14 cellular contexts compared by ENCODE assay signal in genomic region chr6:31639449-31639861, GRCh38. TPM values are rescaled to one million over a fixed set of nuclear protein-coding genes. Genes with fewer than 3 reads are reported as not detected.
DNase-seq lines count a peak whose midpoint lies in the region; TF ChIP-seq lines count a peak whose summit lies in the region.
"Had no signal": no experiment of that assay in that cellular context is flagged by ENCODE, and none has a peak within 500 bp of the region (broad histone marks: within the 10 kb centered on the region; RNA-seq: fewer than 3 reads in every experiment).

No MANE protein-coding gene starts in this region.

- H3K9me3 Mint-ChIP-seq in activated CD4-positive, alpha-beta memory T cell treated with anti-CD3 and anti-CD28 coated beads for 36 hours, result no peaks in the 10 kb centered on the region

- intact Hi-C loops in activated CD4-positive, alpha-beta memory T cell treated with anti-CD3 and anti-CD28 coated beads for 36 hours (cut with micrococcal nuclease), result no loop called here

- H3F3A ChIP-seq in GM23248 (ENCODE audit: insufficient read depth), result peaks cover 68% of the 10 kb centered on the region

- no peaks in the 10 kb centered on the region; the same call in 1 of the 2 replicates for H3K79me2 ChIP-seq in GM23248 (ENCODE audit: insufficient read depth)

- peaks cover 92% of the 10 kb centered on the region for H4K20me1 ChIP-seq in BLaER1
- no peaks in the 10 kb centered on the region for H4K20me1 ChIP-seq in GM23248 (ENCODE audit: insufficient read depth)

- no peaks in the 10 kb centered on the region for H3K27me3 Mint-ChIP-seq in activated CD4-positive, alpha-beta memory T cell treated with anti-CD3 and anti-CD28 coated beads for 36 hours

- in situ Hi-C loops in GM23248 (cut with MboI), result no loop called here
- in situ Hi-C loops in KBM-7 (cut with MboI; ENCODE audit: low pct_unique_long_range_greater_than_20kb, low sequenced_read_pairs), result no loop called here

- H3K27ac Mint-ChIP-seq in activated CD4-positive, alpha-beta memory T cell treated with anti-CD3 and anti-CD28 coated beads for 36 hours, result peak overlapping the region; percentile 81

- CTCF ChIA-PET in activated CD4-positive, alpha-beta memory T cell treated with anti-CD3 and anti-CD28 coated beads for 36 hours (lab: Charles Lee), result interaction anchor here (1.4 to 1.8 kb wide), 2 partner anchors 12 to 98 kb away, joined by 4 to 6 read pairs; partner anchors contain the start of gene DDX39B

- H3K4me2 ChIP-seq in BLaER1 (no peak overlapping the region), GM23248 (ENCODE audit: unreplicated experiment) (no peak overlapping the region)

- H3K27me3 ChIP-seq in BLaER1 (no peaks in the 10 kb centered on the region), GM23248 (replicated peaks; ENCODE audit: insufficient read depth) (no peaks in the 10 kb centered on the region)

- H3K4me1 Mint-ChIP-seq in activated CD4-positive, alpha-beta memory T cell treated with anti-CD3 and anti-CD28 coated beads for 36 hours (ENCODE audit: low read depth), result peaks cover 5% of the 10 kb centered on the region

- H3K9me3 ChIP-seq in BLaER1 (no peaks in the 10 kb centered on the region), GM23248 (ENCODE audit: low read depth) (no peaks in the 10 kb centered on the region)

- H3K4me1 ChIP-seq in BLaER1 (peaks cover 12% of the 10 kb centered on the region; the same call in 1 of the 2 replicates), GM23248 (ENCODE audit: insufficient read depth) (peaks cover 12% of the 10 kb centered on the region)

- TF ChIP-seq CTCF in GM10266 (IDR thresholded peaks at IDR 0.05; ENCODE audit: control insufficient read depth, insufficient read depth, low read depth, missing control alignments), result no peak

- DNase-seq in GM23248 (peak; percentile 82), lung microvascular endothelial cell (ENCODE audit: low read depth in 2 of 2) (peak; percentile 60 to 83), KBM-7 (no peak), GM10266 (ENCODE audit: extremely low spot score) (no peak), putamen (ENCODE audit: low spot score) (no peak), NCI-H748 treated with DMSO at 0.1 percent for 48 hours (lab: John Stamatoyannopoulos, UW) (no peak)
- DNase-seq in activated CD4-positive, alpha-beta memory T cell treated with anti-CD3 and anti-CD28 coated beads for 36 hours, result peak; percentile 62
- DNase-seq: central memory CD4-positive, alpha-beta T cell; DMS79 treated with DMSO at 0.1 percent for 48 hours; NCI-H1105 treated with DMSO at 0.1 percent for 48 hours; NCI-H69; SW 1271 had no signal

- no peak overlapping the region for H2AFZ ChIP-seq in GM23248

- H3K9ac ChIP-seq in BLaER1, result no peak overlapping the region
- H3K9ac ChIP-seq in GM23248, result peak overlapping the region; percentile 46

- H3K36me3 ChIP-seq in BLaER1 (peaks cover 97% of the 10 kb centered on the region), GM23248 (ENCODE audit: low read depth) (peaks cover 56% of the 10 kb centered on the region)

- no peak overlapping the region for H3K4me3 Mint-ChIP-seq in activated CD4-positive, alpha-beta memory T cell treated with anti-CD3 and anti-CD28 coated beads for 36 hours

- no peak overlapping the region for H3K4me3 ChIP-seq in BLaER1
- no peak overlapping the region for H3K4me3 ChIP-seq in GM23248

- 37 to 44% methylated on average over 10 of the region's 10 CpGs for WGBS in GM23248 (ENCODE audit: low coverage in 1 of 2, low lambda C conversion rate in 2 of 2, missing lambda C conversion rate in 2 of 2), 2 experiments

- 0 out of 2 replicates have a peak overlapping the region, but pooled peaks have one; percentile 18 for H3K27ac ChIP-seq in BLaER1
- H3K27ac ChIP-seq in GM23248, result peak overlapping the region; percentile 84

- no peaks in the 10 kb centered on the region for H3K9me2 ChIP-seq in GM23248 (ENCODE audit: insufficient read depth)

- POLR2A ChIA-PET in activated CD4-positive, alpha-beta memory T cell treated with anti-CD3 and anti-CD28 coated beads for 36 hours (lab: Charles Lee), result interaction anchor here (0.5 to 2.2 kb wide), 4 partner anchors 8 to 539 kb away, joined by 3 to 10 read pairs (median 3); no protein-coding TSS in a partner anchor

- peaks cover 44% of the 10 kb centered on the region for H3K36me3 Mint-ChIP-seq in activated CD4-positive, alpha-beta memory T cell treated with anti-CD3 and anti-CD28 coated beads for 36 hours

RNA-seq across cellular contexts. Expression of gene BAG6, which starts 13.0 kb away (rescaled TPM):
- total RNA-seq in GM23248 (2014; rRNA removed; shearing (Covaris generic)), result 161 and 198 TPM in 2 replicates
- 88.2 and 90.8 TPM in 2 replicates for polyA plus RNA-seq in GM23248 (2016; fragmentation: Nextera tagmentation; extraction: Ambion mirVana)
- total RNA-seq in activated CD4-positive, alpha-beta memory T cell treated with anti-CD3 and anti-CD28 coated beads for 36 hours, result 100 to 1,000 TPM; 351 to 354 TPM
- total RNA-seq in lung microvascular endothelial cell, result 88.3 and 111 TPM in 2 replicates

RNA-seq across cellular contexts. Expression of gene APOM, which starts 16.2 kb away (rescaled TPM):
- 0.76 and 3.3 TPM in 2 replicates for total RNA-seq in GM23248 (2014; rRNA removed; shearing (Covaris generic))
- polyA plus RNA-seq in GM23248 (2016; fragmentation: Nextera tagmentation; extraction: Ambion mirVana), result 5.6 and 5.9 TPM in 2 replicates
- total RNA-seq in activated CD4-positive, alpha-beta memory T cell treated with anti-CD3 and anti-CD28 coated beads for 36 hours, result 1 to 10 TPM; 2.9 to 3.1 TPM
- 0.22 and 0.40 TPM in 2 replicates for total RNA-seq in lung microvascular endothelial cell

RNA-seq across cellular contexts. Expression of gene PRRC2A, which starts 18.9 kb away (rescaled TPM):
- total RNA-seq in GM23248 (2014; rRNA removed; shearing (Covaris generic)), result 46.0 and 50.5 TPM in 2 replicates
- 42.5 and 47.2 TPM in 2 replicates for polyA plus RNA-seq in GM23248 (2016; fragmentation: Nextera tagmentation; extraction: Ambion mirVana)
- total RNA-seq in activated CD4-positive, alpha-beta memory T cell treated with anti-CD3 and anti-CD28 coated beads for 36 hours, result 100 to 1,000 TPM; 246 to 257 TPM
- total RNA-seq in lung microvascular endothelial cell, result 19.4 and 27.2 TPM in 2 replicates

RNA-seq across cellular contexts. Expression of gene C6orf47, which starts 21.1 kb away (rescaled TPM):
- 20.3 and 28.5 TPM in 2 replicates for total RNA-seq in GM23248 (2014; rRNA removed; shearing (Covaris generic))
- 19.4 and 19.5 TPM in 2 replicates for polyA plus RNA-seq in GM23248 (2016; fragmentation: Nextera tagmentation; extraction: Ambion mirVana)
- total RNA-seq in activated CD4-positive, alpha-beta memory T cell treated with anti-CD3 and anti-CD28 coated beads for 36 hours, result 10 to 100 TPM; 15.8 to 16.9 TPM
- total RNA-seq in lung microvascular endothelial cell, result 15.5 and 24.0 TPM in 2 replicates

RNA-seq across cellular contexts. Expression of gene AIF1, which starts 24.4 kb away (rescaled TPM):
- total RNA-seq in GM23248 (2014; rRNA removed; shearing (Covaris generic)), result not detected in 2 replicates
- polyA plus RNA-seq in GM23248 (2016; fragmentation: Nextera tagmentation; extraction: Ambion mirVana), result not detected in 2 replicates
- 10 to 100 TPM; 26.1 to 29.0 TPM for total RNA-seq in activated CD4-positive, alpha-beta memory T cell treated with anti-CD3 and anti-CD28 coated beads for 36 hours
- not detected in 2 replicates for total RNA-seq in lung microvascular endothelial cell
- polyA plus RNA-seq: keratinocyte had no signal

Comparison
In these comparisons a context has a peak if more than half of its experiments do, and no peak if none do; other contexts are left out.
1. DNase-seq: peak in GM23248 (single experiment), activated CD4-positive, alpha-beta memory T cell treated with anti-CD3 and anti-CD28 coated beads for 36 hours (single experiment) and lung microvascular endothelial cell (2 of 2); none in KBM-7 (single experiment), GM10266 (single experiment), putamen (single experiment) and NCI-H748 treated with DMSO at 0.1 percent for 48 hours (single experiment).